ENCODE assay signal across 1 cellular context in genomic region chr6:582370-582769, GRCh38.
TF ChIP-seq lines count a peak whose summit lies in the region.

No MANE protein-coding gene starts in this region.

TF ChIP-seq in H1, 55 proteins besides CTCF, POLR2A, EP300 and RAD21 (continued from another document):
- 0 out of 2 replicates have a peak, but pooled peaks have one; percentile 52 for TF ChIP-seq RBBP5 (IDR thresholded peaks at IDR 0.05; ENCODE audit: borderline replicate concordance, low read depth, low read length)
- no peak for TF ChIP-seq KDM1A (IDR thresholded peaks at IDR 0.05; ENCODE audit: borderline replicate concordance, low read length)
- no peak for TF ChIP-seq MAX (IDR thresholded peaks at IDR 0.05)
- TF ChIP-seq TEAD4 (IDR thresholded peaks at IDR 0.05; ENCODE audit: low read depth, low read length), result peak; percentile 20; the same call in 1 of the 2 replicates
TF ChIP-seq in H1: peak in this region for 6.
